1 cellular context compared by ENCODE assay signal in genomic region chr1:36207339-36207738, GRCh38.
TF ChIP-seq lines count a peak whose summit lies in the region.

No MANE protein-coding gene starts in this region.

TF ChIP-seq in K562, 482 proteins besides CTCF, POLR2A, EP300 and RAD21:
- TF ChIP-seq, protein P1, sequence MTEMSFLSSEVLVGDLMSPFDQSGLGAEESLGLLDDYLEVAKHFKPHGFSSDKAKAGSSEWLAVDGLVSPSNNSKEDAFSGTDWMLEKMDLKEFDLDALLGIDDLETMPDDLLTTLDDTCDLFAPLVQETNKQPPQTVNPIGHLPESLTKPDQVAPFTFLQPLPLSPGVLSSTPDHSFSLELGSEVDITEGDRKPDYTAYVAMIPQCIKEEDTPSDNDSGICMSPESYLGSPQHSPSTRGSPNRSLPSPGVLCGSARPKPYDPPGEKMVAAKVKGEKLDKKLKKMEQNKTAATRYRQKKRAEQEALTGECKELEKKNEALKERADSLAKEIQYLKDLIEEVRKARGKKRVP (CRISPR knock-in tag; IDR thresholded peaks at IDR 0.05): no peak
- TF ChIP-seq ZNF146 (CRISPR knock-in tag; IDR thresholded peaks at IDR 0.05; ENCODE audit: unreplicated experiment): no peak
- no peak for TF ChIP-seq CBX3 (IDR thresholded peaks at IDR 0.05; ENCODE audit: borderline replicate concordance in 1 of 2, low read length in 2 of 2)
- no peak for TF ChIP-seq ZNF561 (CRISPR knock-in tag; conservative IDR thresholded peaks at IDR 0.05)
- TF ChIP-seq RBM39 (optimal IDR thresholded peaks at IDR 0.05; ENCODE audit: low read depth, low read length): no peak
